Comparison of ENCODE assay signal across 8 cellular contexts in genomic region chr16:20740007-20740883, GRCh38. TPM values are rescaled to one million over a fixed set of nuclear protein-coding genes. Genes with fewer than 3 reads are reported as not detected.
DNase-seq lines count a peak whose midpoint lies in the region; ATAC-seq and TF ChIP-seq lines count a peak whose summit lies in the region.

No MANE protein-coding gene starts in this region.

- peak; percentile 46 for ATAC-seq in SK-N-SH treated with all-trans-retinoic acid at 6 μM for 48 hours
- ATAC-seq in GM19023 (IDR thresholded peaks at IDR 0.05; ENCODE audit: unreplicated experiment): no peak

- H3K27ac Mint-ChIP-seq in endothelial cell (ENCODE audit: unreplicated experiment) (peak overlapping the region; percentile 93), nephron (peak overlapping the region; percentile 93 to 99 (median 97))

- no peaks in the 10 kb centered on the region for H3K9me3 Mint-ChIP-seq in endothelial cell (ENCODE audit: unreplicated experiment)
- H3K9me3 Mint-ChIP-seq in nephron: no peaks in the 10 kb centered on the region

- peak overlapping the region; percentile 90 for H3K4me3 ChIP-seq in left ventricle myocardium inferior

- TF ChIP-seq CTCF in left ventricle myocardium inferior (IDR thresholded peaks at IDR 0.05; ENCODE audit: borderline replicate concordance) (peak; percentile 44), endothelial cell (IDR thresholded peaks at IDR 0.05; ENCODE audit: unreplicated experiment) (peak; percentile 21), nephron (IDR thresholded peaks at IDR 0.05; ENCODE audit: unreplicated experiment in 3 of 3) (peak in 2 of 3 experiments; percentile 27 to 34)

- H3K27me3 Mint-ChIP-seq in endothelial cell (ENCODE audit: unreplicated experiment) (peaks cover 4% of the 10 kb centered on the region), nephron (ENCODE audit: low read depth) (no peaks in the 10 kb centered on the region)

- DNase-seq in left ventricle myocardium inferior (no peak), cardiac septum (ENCODE audit: low spot score) (no peak), endothelial cell (ENCODE audit: low spot score) (peak; percentile 9), NCI-H1417 (lab: John Stamatoyannopoulos, UW) (no peak), NCI-H69 (lab: John Stamatoyannopoulos, UW) (no peak)

- peaks cover 35% of the 10 kb centered on the region for H3K4me1 ChIP-seq in left ventricle myocardium inferior

- H3K4me1 Mint-ChIP-seq in endothelial cell (ENCODE audit: unreplicated experiment): peaks cover 13% of the 10 kb centered on the region
- H3K4me1 Mint-ChIP-seq in nephron: peaks cover 18% of the 10 kb centered on the region

- H3K27ac ChIP-seq in left ventricle myocardium inferior (replicated peaks): peak overlapping the region; percentile 97

- no peaks in the 10 kb centered on the region for H3K27me3 ChIP-seq in left ventricle myocardium inferior (ENCODE audit: low read depth)

- H3K36me3 Mint-ChIP-seq in endothelial cell (ENCODE audit: low read depth, unreplicated experiment) (peaks cover 9% of the 10 kb centered on the region), nephron (ENCODE audit: low read depth) (peaks cover 27% of the 10 kb centered on the region)

- H3K9me3 ChIP-seq in left ventricle myocardium inferior (replicated peaks): no peaks in the 10 kb centered on the region

- intact Hi-C loops in left ventricle myocardium inferior (cut with micrococcal nuclease): no loop called here
- intact Hi-C loops in cardiac septum (cut with DNase I): loop anchor here (2.0 to 10.0 kb wide), 2 partner anchors 67 to 155 kb away; partner anchors contain the start of genes ERI2 and REXO5

- H3K36me3 ChIP-seq in left ventricle myocardium inferior: peaks cover 38% of the 10 kb centered on the region

- H3K4me3 Mint-ChIP-seq in endothelial cell (ENCODE audit: unreplicated experiment) (peak overlapping the region; percentile 98), nephron (peak overlapping the region; percentile 96 to 99 (median 99))

TF ChIP-seq in SK-N-SH treated with all-trans-retinoic acid at 6 μM for 48 hours, 23 proteins besides CTCF, POLR2A, EP300 and RAD21:
- no peak for TF ChIP-seq TOX (CRISPR knock-in tag; IDR thresholded peaks at IDR 0.05; ENCODE audit: borderline replicate concordance)
- TF ChIP-seq BACH2 (CRISPR knock-in tag; IDR thresholded peaks at IDR 0.05; ENCODE audit: borderline replicate concordance): no peak
- no peak for TF ChIP-seq ZNF8 (CRISPR knock-in tag; IDR thresholded peaks at IDR 0.05)

RNA-seq across cellular contexts. Expression of gene THUMPD1, which starts 1.4 kb away (rescaled TPM):
- total RNA-seq in left ventricle myocardium inferior (18.3 TPM), cardiac septum (17.5 TPM), endothelial cell (ENCODE audit: unreplicated experiment) (32.2 TPM)

RNA-seq across cellular contexts. Expression of gene ACSM3, which starts 23.6 kb away (rescaled TPM):
- 10.0 TPM for total RNA-seq in left ventricle myocardium inferior
- total RNA-seq in cardiac septum: 1.7 TPM
- total RNA-seq in endothelial cell (ENCODE audit: unreplicated experiment): 10.3 TPM

RNA-seq across cellular contexts. Expression of gene ACSM1, which starts 42.8 kb away (rescaled TPM):
- total RNA-seq in left ventricle myocardium inferior (0.27 TPM), cardiac septum (0.16 TPM), endothelial cell (ENCODE audit: unreplicated experiment) (0.38 TPM)
